9 cellular contexts compared by ENCODE assay signal in genomic region chr17:44110011-44110686, GRCh38. TPM values are rescaled to one million over a fixed set of nuclear protein-coding genes. Genes with fewer than 3 reads are reported as not detected.
DNase-seq lines count a peak whose midpoint lies in the region; ATAC-seq and TF ChIP-seq lines count a peak whose summit lies in the region.
"Had no signal": no experiment of that assay in that cellular context is flagged by ENCODE, and none has a peak within 500 bp of the region (broad histone marks: within the 10 kb centered on the region; RNA-seq: fewer than 3 reads in every experiment).

No MANE protein-coding gene starts in this region.

- WGBS in mammary epithelial cell (ENCODE audit: low coverage, missing lambda C conversion rate), result 96% methylated on average over 10 of the region's 10 CpGs
- WGBS in aorta, 2 donors, result 41 to 53% methylated on average over 10 of the region's 10 CpGs

- no peaks in the 10 kb centered on the region for H3K27me3 Mint-ChIP-seq in natural killer cell (ENCODE audit: low read depth in 2 of 2)
- H3K27me3 Mint-ChIP-seq in natural killer cell treated with Interleukin-12 subunit alpha and Interleukin-12 subunit beta and Interleukin-15 and Interleukin-18, amount 100 ng/mL, for 72 hours, result no peaks in the 10 kb centered on the region

- no peak for TF ChIP-seq CTCF in natural killer cell (IDR thresholded peaks at IDR 0.05)
- no peak for TF ChIP-seq CTCF in mammary epithelial cell (conservative IDR thresholded peaks at IDR 0.05 in 1 of 2, IDR thresholded peaks at IDR 0.05 in 1 of 2; ENCODE audit: extremely low read depth in 1 of 2, insufficient read depth in 1 of 2, low read depth in 1 of 2, low read length in 2 of 2)

- dilution Hi-C loops in mammary epithelial cell (cut with HindIII; ENCODE audit: low sequenced_read_pairs), result no loop called here

- BruUV-seq in mammary epithelial cell (replicated peaks; lab: Mats Ljungman, UMichigan), result no TSS peak

- H3K9ac ChIP-seq in mammary epithelial cell (ENCODE audit: insufficient read depth, low read length), result no peak overlapping the region

- H3K36me3 ChIP-seq in mammary epithelial cell (ENCODE audit: insufficient read depth, low read length), result no peaks in the 10 kb centered on the region
- H3K36me3 ChIP-seq in muscle layer of duodenum (ENCODE audit: control insufficient read depth in 1 of 2, insufficient read depth in 2 of 2, low read length in 2 of 2), result peaks cover 5 to 7% of the 10 kb centered on the region in 2 donors
- no peaks in the 10 kb centered on the region for H3K36me3 ChIP-seq in aorta (ENCODE audit: control insufficient read depth in 1 of 2, insufficient read depth in 2 of 2, low read length in 1 of 2)

- no peaks in the 10 kb centered on the region for H4K20me1 ChIP-seq in mammary epithelial cell (ENCODE audit: insufficient read depth, low read length)

- H3K27me3 ChIP-seq in mammary epithelial cell (ENCODE audit: insufficient read depth, low read length) (no peaks in the 10 kb centered on the region), muscle layer of duodenum (ENCODE audit: low read depth, low read length) (no peaks in the 10 kb centered on the region), aorta (ENCODE audit: control insufficient read depth in 1 of 2, insufficient read depth in 2 of 2, low read length in 1 of 2) (no peaks in the 10 kb centered on the region)

- CTCF ChIA-PET in mammary epithelial cell (lab: Charles Lee; ENCODE audit: low non-redundant PET), result interaction anchor here (0.6 kb wide), 1 partner anchor 166 kb away, joined by 7 read pairs; no protein-coding TSS in a partner anchor

- ATAC-seq in natural killer cell (no peak), aorta (ENCODE audit: low FRiP score) (no peak), GM19397 (IDR thresholded peaks at IDR 0.05; ENCODE audit: unreplicated experiment) (no peak)
- ATAC-seq in natural killer cell treated with Interleukin-12 subunit alpha and Interleukin-12 subunit beta and Interleukin-15 and Interleukin-18, amount 100 ng/mL, for 72 hours, result no peak
- ATAC-seq in activated CD4-positive, CD25-positive, alpha-beta regulatory T cell treated with anti-CD3 and anti-CD28 coated beads, Interleukin-2, amount 50 U/mL, for 24 hours, result no peak

- H2AFZ ChIP-seq in mammary epithelial cell (ENCODE audit: low read depth, low read length), result peak overlapping the region; percentile 57

- no peaks in the 10 kb centered on the region for H3K9me3 ChIP-seq in mammary epithelial cell (replicated peaks; ENCODE audit: insufficient read depth, low read length)
- H3K9me3 ChIP-seq in muscle layer of duodenum (ENCODE audit: control insufficient read depth in 1 of 2, low read length in 2 of 2), result no peaks in the 10 kb centered on the region
- no peaks in the 10 kb centered on the region for H3K9me3 ChIP-seq in aorta (ENCODE audit: control insufficient read depth, low read length)
- H3K9me3 ChIP-seq: Caco-2 had no signal

- H3K4me3 Mint-ChIP-seq in natural killer cell, result peak overlapping the region; percentile 37
- H3K4me3 Mint-ChIP-seq in natural killer cell treated with Interleukin-12 subunit alpha and Interleukin-12 subunit beta and Interleukin-15 and Interleukin-18, amount 100 ng/mL, for 72 hours, result no peak overlapping the region

- H3K36me3 Mint-ChIP-seq in natural killer cell, result no peaks in the 10 kb centered on the region
- H3K36me3 Mint-ChIP-seq in natural killer cell treated with Interleukin-12 subunit alpha and Interleukin-12 subunit beta and Interleukin-15 and Interleukin-18, amount 100 ng/mL, for 72 hours, result no peaks in the 10 kb centered on the region

- peaks cover 11% of the 10 kb centered on the region for H3K4me1 ChIP-seq in mammary epithelial cell (ENCODE audit: insufficient read depth, low read length)
- H3K4me1 ChIP-seq in muscle layer of duodenum (ENCODE audit: control insufficient read depth in 1 of 2, insufficient read depth in 2 of 2, low read length in 2 of 2), result peaks cover 22 to 78% of the 10 kb centered on the region in 2 donors
- H3K4me1 ChIP-seq in aorta (ENCODE audit: control insufficient read depth in 1 of 2, insufficient read depth in 2 of 2, low read length in 2 of 2), result peaks cover 4 to 6% of the 10 kb centered on the region in 2 donors

- peaks cover 0 to 34% of the 10 kb centered on the region in 2 donors for H3K4me1 Mint-ChIP-seq in natural killer cell
- peaks cover 0 to 9% of the 10 kb centered on the region in 2 donors for H3K4me1 Mint-ChIP-seq in natural killer cell treated with Interleukin-12 subunit alpha and Interleukin-12 subunit beta and Interleukin-15 and Interleukin-18, amount 100 ng/mL, for 72 hours (ENCODE audit: low read depth in 2 of 2)

- H3K27ac Mint-ChIP-seq in natural killer cell, result no peak overlapping the region
- no peak overlapping the region for H3K27ac Mint-ChIP-seq in natural killer cell treated with Interleukin-12 subunit alpha and Interleukin-12 subunit beta and Interleukin-15 and Interleukin-18, amount 100 ng/mL, for 72 hours

- H3K9me3 Mint-ChIP-seq in natural killer cell, result no peaks in the 10 kb centered on the region
- no peaks in the 10 kb centered on the region for H3K9me3 Mint-ChIP-seq in natural killer cell treated with Interleukin-12 subunit alpha and Interleukin-12 subunit beta and Interleukin-15 and Interleukin-18, amount 100 ng/mL, for 72 hours

- in situ Hi-C loops in mammary epithelial cell (cut with MboI; ENCODE audit: low sequenced_read_pairs in 2 of 2), result no loop called here

- H3K79me2 ChIP-seq in mammary epithelial cell (ENCODE audit: insufficient read depth, low read length), result no peaks in the 10 kb centered on the region

- peak overlapping the region; percentile 79 for H3K4me2 ChIP-seq in mammary epithelial cell (ENCODE audit: insufficient read depth, low read depth, low read length)

- no peak overlapping the region for H3K27ac ChIP-seq in mammary epithelial cell (ENCODE audit: insufficient read depth, low read depth, low read length)
- peak overlapping the region; percentile 69 for H3K27ac ChIP-seq in muscle layer of duodenum (ENCODE audit: low read length)
- H3K27ac ChIP-seq in aorta (ENCODE audit: low read depth in 1 of 2, low read length in 2 of 2), result peak overlapping the region; percentile 36 to 90

- intact Hi-C loops in natural killer cell (cut with micrococcal nuclease) (no loop called here), mammary epithelial cell (cut with micrococcal nuclease) (no loop called here), aorta (cut with DNase I) (loop anchor here in 1 of 2 donors (2.0 kb wide), 1 partner anchor 39 kb away; the partner anchor contains the start of gene G6PC3)

- DNase-seq in natural killer cell (no peak), mammary epithelial cell (no peak), aorta (no peak)
- no peak for DNase-seq in natural killer cell treated with Interleukin-12 subunit alpha and Interleukin-12 subunit beta and Interleukin-15 and Interleukin-18, amount 100 ng/mL, for 72 hours (ENCODE audit: low spot score)
- no peak for DNase-seq in stimulated activated CD8-positive, alpha-beta memory T cell treated with anti-CD3 and anti-CD28 coated beads, Interleukin-4, amount 100 ng/mL, for 48 hours
- DNase-seq: Caco-2 had no signal

- no peak overlapping the region for H3K4me3 ChIP-seq in mammary epithelial cell (replicated peaks in 1 of 3; ENCODE audit: insufficient read depth in 1 of 3, low read depth in 2 of 3, low read length in 3 of 3)
- peak overlapping the region; percentile 53 to 67 for H3K4me3 ChIP-seq in muscle layer of duodenum (ENCODE audit: low read depth in 1 of 2, low read length in 2 of 2)
- H3K4me3 ChIP-seq in aorta (ENCODE audit: low read length in 2 of 2), result peak overlapping the region; percentile 9 to 61

RNA-seq across cellular contexts. Expression of gene HDAC5, which starts 13.3 kb away (rescaled TPM):
- total RNA-seq in natural killer cell, result 100 to 1,000 TPM in 1 of 3 donors, 10 to 100 TPM in 2; 79.2 to 100 (median 91.9) TPM
- total RNA-seq in natural killer cell treated with Interleukin-12 subunit alpha and Interleukin-12 subunit beta and Interleukin-15 and Interleukin-18, amount 100 ng/mL, for 72 hours, result 10 to 100 TPM; 12.8 to 13.9 TPM
- 10 to 100 TPM in 1 of 2 donors, 1 to 10 TPM in 1; 9.9 to 21.8 TPM for total RNA-seq in mammary epithelial cell
- polyA plus RNA-seq in mammary epithelial cell, result 9.1 TPM
- 3.9 TPM for polyA minus RNA-seq in mammary epithelial cell
- 10 to 100 TPM; 69.7 to 82.6 TPM for total RNA-seq in aorta
- polyA plus RNA-seq in aorta, result 10 to 100 TPM; 28.9 to 83.4 TPM

RNA-seq across cellular contexts. Expression of gene HROB, which starts 31.6 kb away (rescaled TPM):
- total RNA-seq in natural killer cell (1 to 10 TPM; 1.9 to 4.4 (median 2.4) TPM), mammary epithelial cell (10 to 100 TPM in 1 of 2 donors, 1 to 10 TPM in 1; 3.0 to 10.3 TPM), aorta (1 to 10 TPM in 1 of 2 donors, under 1 TPM in 1; 0.58 to 1.3 TPM)
- 10 to 100 TPM in 1 of 2 donors, 1 to 10 TPM in 1; 8.6 to 20.9 TPM for total RNA-seq in natural killer cell treated with Interleukin-12 subunit alpha and Interleukin-12 subunit beta and Interleukin-15 and Interleukin-18, amount 100 ng/mL, for 72 hours
- polyA plus RNA-seq in mammary epithelial cell (9.9 TPM), aorta (1 to 10 TPM in 1 of 2 donors, not detected in 1; 1.7 TPM)
- 49.6 TPM for polyA minus RNA-seq in mammary epithelial cell

RNA-seq across cellular contexts. Expression of gene G6PC3, which starts 39.6 kb away (rescaled TPM):
- total RNA-seq in natural killer cell (10 to 100 TPM; 18.2 to 21.7 (median 20.6) TPM), mammary epithelial cell (10 to 100 TPM; 20.5 to 70.7 TPM), aorta (10 to 100 TPM; 30.3 to 32.5 TPM)
- 10 to 100 TPM; 24.6 to 26.8 TPM for total RNA-seq in natural killer cell treated with Interleukin-12 subunit alpha and Interleukin-12 subunit beta and Interleukin-15 and Interleukin-18, amount 100 ng/mL, for 72 hours
- polyA plus RNA-seq in mammary epithelial cell (134 TPM), aorta (10 to 100 TPM; 22.7 to 40.0 TPM)
- polyA minus RNA-seq in mammary epithelial cell, result 134 TPM

RNA-seq across cellular contexts. Expression of gene LSM12, which starts 43.7 kb away (rescaled TPM):
- total RNA-seq in natural killer cell (10 to 100 TPM; 46.9 to 54.0 (median 51.8) TPM), mammary epithelial cell (10 to 100 TPM; 51.2 to 79.2 TPM), aorta (10 to 100 TPM; 36.9 to 43.4 TPM)
- 10 to 100 TPM; 68.6 to 70.0 TPM for total RNA-seq in natural killer cell treated with Interleukin-12 subunit alpha and Interleukin-12 subunit beta and Interleukin-15 and Interleukin-18, amount 100 ng/mL, for 72 hours
- polyA plus RNA-seq in mammary epithelial cell (62.2 TPM), aorta (10 to 100 TPM; 19.0 to 19.8 TPM)
- polyA minus RNA-seq in mammary epithelial cell, result 112 TPM

Comparison
In these comparisons a context has a peak if more than half of its experiments do, and no peak if none do; other contexts are left out.
1. H3K4me3 ChIP-seq: peak in muscle layer of duodenum (2 of 2) and aorta (2 of 2); none in mammary epithelial cell (0 of 3).